Comparison of ENCODE assay signal across 8 cellular contexts in the genomic region with DNA sequence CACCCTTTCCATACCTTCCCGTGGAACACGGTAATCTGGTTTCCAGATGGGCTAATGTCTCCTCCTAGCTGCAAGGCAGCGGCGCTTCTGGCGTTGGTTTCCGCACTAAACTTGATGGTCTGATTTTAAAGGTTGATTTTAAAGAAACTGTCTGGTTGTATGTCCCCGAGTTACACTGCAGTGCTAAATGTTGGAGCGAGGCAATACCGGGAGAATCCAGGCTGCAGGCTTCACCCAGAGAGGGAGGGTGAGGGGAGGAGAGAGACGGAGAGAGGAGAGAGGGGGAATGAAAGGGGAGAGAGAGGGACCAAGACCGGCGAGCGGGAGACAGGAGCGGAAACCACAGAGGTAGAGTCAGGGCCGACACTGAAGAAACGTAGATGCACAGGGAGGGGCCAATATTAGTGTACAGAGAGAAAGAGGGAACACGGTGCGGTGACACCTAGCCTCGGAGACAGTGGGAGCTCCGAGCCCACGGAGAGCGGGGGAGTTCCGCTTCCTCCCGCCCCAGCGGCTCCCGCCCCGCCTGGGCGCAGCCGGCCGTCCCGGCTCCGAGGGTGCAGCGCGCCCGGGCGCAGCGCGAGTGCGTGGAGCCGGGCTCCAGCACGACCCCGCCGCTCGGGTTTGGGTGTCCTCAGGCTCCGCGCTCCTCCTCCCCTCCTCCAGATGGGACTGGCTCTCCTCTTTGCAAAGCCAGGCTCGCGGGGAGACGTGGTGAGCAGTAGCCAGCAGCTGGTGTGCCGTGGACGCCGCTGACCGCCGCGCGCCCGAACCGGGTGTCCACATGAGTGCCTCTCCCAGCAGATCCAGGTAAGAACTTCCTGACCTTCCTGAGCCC.
DNase-seq lines count a peak whose midpoint lies in the region; ATAC-seq and TF ChIP-seq lines count a peak whose summit lies in the region.

No MANE protein-coding gene starts in this region.

- no peak overlapping the region for H3K27ac ChIP-seq in OCI-LY3 (ENCODE audit: low read length)
- no peak overlapping the region for H3K27ac ChIP-seq in suprapubic skin

- H4K20me1 ChIP-seq in OCI-LY3 (ENCODE audit: insufficient read depth, low read length) = no peaks in the 10 kb centered on the region

- H3K4me1 ChIP-seq in OCI-LY3 (ENCODE audit: low read length) (peaks cover 18% of the 10 kb centered on the region), suprapubic skin (peaks cover 10% of the 10 kb centered on the region)

- TF ChIP-seq POLR2A in suprapubic skin (IDR thresholded peaks at IDR 0.05) = no peak

- DNase-seq in ELF-1 (ENCODE audit: low read depth, low spot score) (peak; percentile 46), HFF-Myc (ENCODE audit: extremely low read depth, low read depth) (no peak), memory B cell (ENCODE audit: low spot score in 2 of 2) (no peak), suprapubic skin (ENCODE audit: low spot score in 2 of 2) (no peak), LoVo (ENCODE audit: low spot score) (no peak), NCI-H2107 (lab: John Stamatoyannopoulos, UW) (no peak)
- DNase-seq in central memory CD8-positive, alpha-beta T cell (ENCODE audit: low spot score in 2 of 2) = no peak

- no peaks in the 10 kb centered on the region for H3K9me3 ChIP-seq in OCI-LY3 (ENCODE audit: insufficient read depth, low read length)
- no peaks in the 10 kb centered on the region for H3K9me3 ChIP-seq in suprapubic skin

- H3K36me3 ChIP-seq in OCI-LY3 (replicated peaks; ENCODE audit: low read depth, low read length) (no peaks in the 10 kb centered on the region), suprapubic skin (no peaks in the 10 kb centered on the region)

- H3K36me3 Mint-ChIP-seq in central memory CD8-positive, alpha-beta T cell (ENCODE audit: insufficient read depth) = peaks cover 1% of the 10 kb centered on the region
- no peaks in the 10 kb centered on the region for H3K36me3 Mint-ChIP-seq in memory B cell

- H3K27me3 ChIP-seq in OCI-LY3 (ENCODE audit: low read depth, low read length) (peaks cover 52% of the 10 kb centered on the region), suprapubic skin (peaks cover 48% of the 10 kb centered on the region)

- peak overlapping the region; percentile 14 for H3K27ac Mint-ChIP-seq in central memory CD8-positive, alpha-beta T cell (ENCODE audit: low read depth)
- no peak overlapping the region for H3K27ac Mint-ChIP-seq in memory B cell

- ATAC-seq in central memory CD8-positive, alpha-beta T cell (replicated peaks; ENCODE audit: extremely low read depth, poor library complexity, severe bottlenecking) = peak; percentile 60
- no peak for ATAC-seq in memory B cell (ENCODE audit: low read depth)

- TF ChIP-seq CTCF in HFF-Myc (IDR thresholded peaks at IDR 0.05; ENCODE audit: low read depth, low read length, missing control alignments) = no peak
- TF ChIP-seq CTCF in OCI-LY3 (IDR thresholded peaks at IDR 0.05; ENCODE audit: low read depth, low read length) = peak; percentile 71
- no peak for TF ChIP-seq CTCF in suprapubic skin (IDR thresholded peaks at IDR 0.05)

- peak overlapping the region; percentile 31 for H3K4me3 ChIP-seq in HFF-Myc (replicated peaks; ENCODE audit: low read depth, low read length)
- H3K4me3 ChIP-seq in OCI-LY3 (ENCODE audit: low read length) = peak overlapping the region; percentile 92
- H3K4me3 ChIP-seq in suprapubic skin = peak overlapping the region; percentile 42

- H3K9me3 Mint-ChIP-seq in central memory CD8-positive, alpha-beta T cell = no peaks in the 10 kb centered on the region
- H3K9me3 Mint-ChIP-seq in memory B cell = no peaks in the 10 kb centered on the region

- H3K79me2 ChIP-seq in OCI-LY3 (ENCODE audit: low read length) = no peaks in the 10 kb centered on the region

- no peak for TF ChIP-seq EP300 in suprapubic skin (IDR thresholded peaks at IDR 0.05)

- H3K9ac ChIP-seq in OCI-LY3 (ENCODE audit: low read length) = peak overlapping the region; percentile 71

- peaks cover 13% of the 10 kb centered on the region for H3K4me1 Mint-ChIP-seq in central memory CD8-positive, alpha-beta T cell
- H3K4me1 Mint-ChIP-seq in memory B cell = peaks cover 9% of the 10 kb centered on the region

- WGBS in suprapubic skin = 2% methylated on average over 38 of the region's 58 CpGs

- H2AFZ ChIP-seq in OCI-LY3 (ENCODE audit: low read depth, low read length) = peak overlapping the region; percentile 97

- peak overlapping the region; percentile 77 for H3K4me3 Mint-ChIP-seq in central memory CD8-positive, alpha-beta T cell
- peak overlapping the region; percentile 76 for H3K4me3 Mint-ChIP-seq in memory B cell

- H3K27me3 Mint-ChIP-seq in central memory CD8-positive, alpha-beta T cell = peaks cover 69% of the 10 kb centered on the region
- H3K27me3 Mint-ChIP-seq in memory B cell = peaks cover 23% of the 10 kb centered on the region

- H3K4me2 ChIP-seq in OCI-LY3 (ENCODE audit: low read length) = peak overlapping the region; percentile 97

Comparison
In these comparisons a context has a peak if more than half of its experiments do, and no peak if none do; other contexts are left out.
1. H3K4me3 ChIP-seq: peak in every context shown above with its lines; median percentile 92 in OCI-LY3; 42 in suprapubic skin; 31 in HFF-Myc.